Comparison of ENCODE assay signal across 26 cellular contexts in genomic region chr14:23650506-23650905, GRCh38. TPM values are rescaled to one million over a fixed set of nuclear protein-coding genes. Genes with fewer than 3 reads are reported as not detected.
"Had no signal": no experiment of that assay in that cellular context is flagged by ENCODE, and none has a peak within 500 bp of the region (broad histone marks: within the 10 kb centered on the region; RNA-seq: fewer than 3 reads in every experiment).

No MANE protein-coding gene starts in this region.

- H3K9me3 ChIP-seq: ascending aorta, breast epithelium, esophagus muscularis mucosa, gastrocnemius medialis had no signal

- H3K4me1 ChIP-seq: ascending aorta, breast epithelium, esophagus muscularis mucosa, foreskin keratinocyte, gastrocnemius medialis had no signal

- H3K27ac ChIP-seq: ascending aorta, breast epithelium, coronary artery, dorsolateral prefrontal cortex, esophagus muscularis mucosa, foreskin keratinocyte, gastrocnemius medialis had no signal

- H3K36me3 ChIP-seq: ascending aorta, breast epithelium, esophagus muscularis mucosa, gastrocnemius medialis had no signal

- H3K4me3 ChIP-seq: ascending aorta, breast epithelium, coronary artery, dorsolateral prefrontal cortex, esophagus muscularis mucosa, gastrocnemius medialis had no signal

- DNase-seq: activated CD4-positive, alpha-beta memory T cell treated with anti-CD3 and anti-CD28 coated beads, Interleukin-2, amount 10 ng/mL, durations not matched to agents 7 days and 5 days; activated CD4-positive, alpha-beta T cell treated with anti-CD3 and anti-CD28 coated beads for 1 hour; activated CD4-positive, alpha-beta T cell treated with anti-CD3 and anti-CD28 coated beads for 4 hours; activated CD4-positive, alpha-beta T cell treated with anti-CD3 and anti-CD28 coated beads, Interleukin-2, amount 10 ng/mL, durations not matched to agents 7 days and 5 days; activated CD4-positive, alpha-beta T cell treated with anti-CD3 and anti-CD28 coated beads, Interleukin-2, amount 50 U/mL, for 4 hours; activated CD4-positive, CD25-positive, alpha-beta regulatory T cell; activated CD8-positive, alpha-beta memory T cell treated with anti-CD3 and anti-CD28 coated beads, Interleukin-2, amount 50 U/mL, for 48 hours; activated gamma-delta T cell; activated naive CD4-positive, alpha-beta T cell; activated naive CD4-positive, alpha-beta T cell treated with anti-CD3 and anti-CD28 coated beads, Interleukin-2, amount 10 ng/mL, durations not matched to agents 7 days and 5 days; activated naive CD8-positive, alpha-beta T cell treated with anti-CD3 and anti-CD28 coated beads, Interleukin-2, amount 10 ng/mL, durations not matched to agents 7 days and 5 days; activated T-cell treated with anti-CD3 and anti-CD28 coated beads for 4 hours; activated T-cell treated with anti-CD3 and anti-CD28 coated beads, Interleukin-2, amount 50 U/mL, for 24 hours; activated T-cell treated with anti-CD3 and anti-CD28 coated beads, Interleukin-2, amount 50 U/mL, for 72 hours; dorsolateral prefrontal cortex; effector memory CD8-positive, alpha-beta T cell; erythroblast; foreskin keratinocyte; gastrocnemius medialis; glutamatergic neuron; T-helper 2 cell had no signal

- H3K27me3 ChIP-seq: ascending aorta, breast epithelium, dorsolateral prefrontal cortex, esophagus muscularis mucosa, foreskin keratinocyte, gastrocnemius medialis had no signal

- ATAC-seq: activated naive CD4-positive, alpha-beta T cell treated with anti-CD3 and anti-CD28 coated beads, Interleukin-2, amount 50 U/mL, for 72 hours; activated T-cell treated with anti-CD3 and anti-CD28 coated beads, Interleukin-2, amount 50 U/mL, for 72 hours; effector memory CD8-positive, alpha-beta T cell; foreskin keratinocyte; gastrocnemius medialis had no signal

RNA-seq across cellular contexts. Expression of gene DHRS2, which starts 14.3 kb away (rescaled TPM):
- total RNA-seq: ascending aorta, gastrocnemius medialis had no signal
